Comparison of ENCODE assay signal across 22 cellular contexts in the genomic region with DNA sequence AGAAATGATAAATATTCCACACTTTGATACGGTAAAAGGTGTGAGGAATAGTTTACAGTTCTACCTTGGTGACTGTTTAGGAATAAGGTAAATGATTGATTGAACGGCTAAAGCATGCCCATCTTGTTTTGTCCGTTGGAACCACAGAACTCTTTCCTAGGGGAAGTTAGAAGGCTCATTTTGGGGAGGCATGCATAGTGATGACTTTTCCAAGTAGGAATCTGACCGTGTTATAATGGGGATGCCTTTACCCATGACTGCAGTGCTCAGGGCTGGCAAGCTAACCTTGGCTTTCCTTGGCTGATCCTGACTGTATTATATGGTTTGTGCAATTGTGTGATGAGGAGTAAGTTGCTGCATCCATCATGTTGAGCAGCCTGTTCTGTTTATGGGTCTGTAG.
"Had no signal": no experiment of that assay in that cellular context is flagged by ENCODE, and none has a peak within 500 bp of the region (broad histone marks: within the 10 kb centered on the region; RNA-seq: fewer than 3 reads in every experiment).

No MANE protein-coding gene starts in this region.

- H3K27me3 Mint-ChIP-seq: dendritic cell treated with granulocyte-macrophage colony-stimulating factor and Interleukin-4, amounts not matched to agents 40 ng/mL and 50 ng/mL, for 4 days; effector memory CD8-positive, alpha-beta T cell; naive thymus-derived CD8-positive, alpha-beta T cell had no signal

- ATAC-seq: effector memory CD8-positive, alpha-beta T cell; gastroesophageal sphincter; left colon; naive thymus-derived CD8-positive, alpha-beta T cell; right lobe of liver had no signal

- DNase-seq: cerebellar nuclear complex; effector memory CD8-positive, alpha-beta T cell; esophagus squamous epithelium; foreskin fibroblast; glutamatergic neuron; immature natural killer cell; left colon; mesendoderm; naive thymus-derived CD8-positive, alpha-beta T cell; ovary; retina; right lobe of liver; spleen; stimulated activated CD4-positive, alpha-beta T cell treated with anti-CD3 and anti-CD28 coated beads, Interleukin-2, amount 100 ng/mL, for 24 hours; stimulated activated CD4-positive, alpha-beta T cell treated with anti-CD3 and anti-CD28 coated beads, Interleukin-4, amount 100 ng/mL, for 4 hours; stimulated activated naive CD4-positive, alpha-beta T cell; stomach; substantia nigra; transverse colon had no signal

- H3K9me3 Mint-ChIP-seq: dendritic cell treated with granulocyte-macrophage colony-stimulating factor and Interleukin-4, amounts not matched to agents 40 ng/mL and 50 ng/mL, for 4 days; immature natural killer cell; naive thymus-derived CD8-positive, alpha-beta T cell; neural crest cell had no signal

- H3K4me3 Mint-ChIP-seq: dendritic cell treated with granulocyte-macrophage colony-stimulating factor and Interleukin-4, amounts not matched to agents 40 ng/mL and 50 ng/mL, for 4 days; effector memory CD8-positive, alpha-beta T cell; immature natural killer cell; neural crest cell had no signal

- H3K27ac Mint-ChIP-seq: dendritic cell treated with granulocyte-macrophage colony-stimulating factor and Interleukin-4, amounts not matched to agents 40 ng/mL and 50 ng/mL, for 4 days; effector memory CD8-positive, alpha-beta T cell; immature natural killer cell had no signal

- H3K4me1 Mint-ChIP-seq: neural crest cell had no signal
